26 cellular contexts compared by ENCODE assay signal in the genomic region with DNA sequence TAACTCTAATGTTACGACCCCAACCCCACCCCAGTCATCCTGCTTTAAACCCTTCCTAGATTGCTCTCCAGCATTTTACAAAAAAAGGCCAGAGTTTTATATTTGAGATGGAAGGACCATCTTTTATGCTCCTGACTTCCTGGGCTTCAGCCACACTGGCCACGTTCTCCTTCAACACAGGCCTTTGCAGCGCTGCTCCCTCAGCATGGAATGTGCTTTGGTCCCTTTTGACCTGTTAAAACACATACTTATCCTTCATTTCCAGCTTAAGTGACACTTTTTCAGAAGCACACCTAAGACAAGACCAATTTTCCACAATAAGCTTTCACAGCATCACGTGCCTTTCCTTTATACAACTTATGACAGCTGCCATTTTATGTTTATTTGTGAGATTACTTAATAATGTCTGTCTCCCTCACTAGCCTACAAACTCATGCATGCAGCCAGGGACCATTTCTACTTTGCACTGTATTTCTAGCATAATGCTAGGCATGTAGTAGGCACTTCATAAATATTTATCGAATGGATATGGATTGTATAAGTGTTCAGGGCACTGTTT. TPM values are rescaled to one million over a fixed set of nuclear protein-coding genes. Genes with fewer than 3 reads are reported as not detected.
"Had no signal": no experiment of that assay in that cellular context is flagged by ENCODE, and none has a peak within 500 bp of the region (broad histone marks: within the 10 kb centered on the region; RNA-seq: fewer than 3 reads in every experiment).

No MANE protein-coding gene starts in this region.

- H3K27me3 ChIP-seq: ascending aorta, cardiac muscle cell had no signal

- H3K4me3 Mint-ChIP-seq: activated CD4-positive, alpha-beta memory T cell treated with anti-CD3 and anti-CD28 coated beads, Interleukin-2, amount 10 ng/mL, durations not matched to agents 7 days and 5 days; activated naive CD4-positive, alpha-beta T cell treated with anti-CD3 and anti-CD28 coated beads, Interleukin-2, amount 10 ng/mL, durations not matched to agents 7 days and 5 days; activated naive CD8-positive, alpha-beta T cell; activated T-cell treated with anti-CD3 and anti-CD28 coated beads, Interleukin-2, amount 50 U/mL, for 24 hours; central memory CD8-positive, alpha-beta T cell had no signal

- H3K27ac Mint-ChIP-seq: activated CD4-positive, alpha-beta memory T cell treated with anti-CD3 and anti-CD28 coated beads, Interleukin-2, amount 10 ng/mL, durations not matched to agents 7 days and 5 days; activated naive CD4-positive, alpha-beta T cell treated with anti-CD3 and anti-CD28 coated beads, Interleukin-2, amount 10 ng/mL, durations not matched to agents 7 days and 5 days; activated naive CD8-positive, alpha-beta T cell; activated T-cell treated with anti-CD3 and anti-CD28 coated beads, Interleukin-2, amount 50 U/mL, for 24 hours had no signal

- H3K27me3 Mint-ChIP-seq: activated CD4-positive, alpha-beta memory T cell treated with anti-CD3 and anti-CD28 coated beads, Interleukin-2, amount 10 ng/mL, durations not matched to agents 7 days and 5 days; activated naive CD4-positive, alpha-beta T cell treated with anti-CD3 and anti-CD28 coated beads, Interleukin-2, amount 10 ng/mL, durations not matched to agents 7 days and 5 days; activated naive CD8-positive, alpha-beta T cell; activated T-cell treated with anti-CD3 and anti-CD28 coated beads, Interleukin-2, amount 50 U/mL, for 24 hours; central memory CD8-positive, alpha-beta T cell had no signal

- DNase-seq: activated CD4-positive, alpha-beta memory T cell treated with anti-CD3 and anti-CD28 coated beads, Interleukin-2, amount 10 ng/mL, durations not matched to agents 7 days and 5 days; activated CD4-positive, alpha-beta T cell treated with anti-CD3 and anti-CD28 coated beads for 1 hour; activated CD4-positive, alpha-beta T cell treated with anti-CD3 and anti-CD28 coated beads for 48 hours; activated CD4-positive, CD25-positive, alpha-beta regulatory T cell; activated naive CD4-positive, alpha-beta T cell treated with anti-CD3 and anti-CD28 coated beads, Interleukin-2, amount 10 ng/mL, durations not matched to agents 7 days and 5 days; activated T-cell treated with anti-CD3 and anti-CD28 coated beads, Interleukin-2, amount 50 U/mL, for 24 hours; amygdala; NCI-H1105; NCI-H1417 treated with DMSO at 0.1 percent for 48 hours; NCI-H1930; NCI-H2081 treated with DMSO at 0.1 percent for 48 hours; NCI-H510A; NCI-H748 treated with DMSO at 0.1 percent for 48 hours; NK-92 treated with Interleukin-12 subunit alpha and Interleukin-12 subunit beta, amount 100 ng/mL, for 24 hours; PC-3; Right ventricle myocardium superior; SW 1271; T1000; WERI-Rb-1 had no signal

- H3K36me3 Mint-ChIP-seq: activated naive CD8-positive, alpha-beta T cell had no signal

- H3K4me1 ChIP-seq: ascending aorta had no signal

- H3K4me3 ChIP-seq: ascending aorta, cardiac muscle cell had no signal

- ATAC-seq: PC-3 had no signal

- H3K36me3 ChIP-seq: ascending aorta, cardiac muscle cell, WERI-Rb-1 had no signal

- H3K27ac ChIP-seq: ascending aorta, cardiac muscle cell, WERI-Rb-1 had no signal

- H3K9me3 ChIP-seq: ascending aorta had no signal

RNA-seq across cellular contexts. Expression of a gene that starts 34.5 kb away (rescaled TPM):
- total RNA-seq: activated CD4-positive, alpha-beta memory T cell treated with anti-CD3 and anti-CD28 coated beads, Interleukin-2, amount 10 ng/mL, durations not matched to agents 7 days and 5 days; ascending aorta; cardiac muscle cell; chondrocyte; MCF 10A; T-helper 1 cell treated with Interleukin-12 subunit alpha and Interleukin-12 subunit beta and Interleukin-4 antibody, amounts not matched to agents 30 ng/mL and 1 ng/mL, for 36 hours had no signal
- polyA plus RNA-seq: cardiac muscle cell had no signal

RNA-seq across cellular contexts. Expression of a gene that starts 49.3 kb away (rescaled TPM):
- total RNA-seq: ascending aorta had no signal
